ENCODE assay signal across 25 cellular contexts in the genomic region with DNA sequence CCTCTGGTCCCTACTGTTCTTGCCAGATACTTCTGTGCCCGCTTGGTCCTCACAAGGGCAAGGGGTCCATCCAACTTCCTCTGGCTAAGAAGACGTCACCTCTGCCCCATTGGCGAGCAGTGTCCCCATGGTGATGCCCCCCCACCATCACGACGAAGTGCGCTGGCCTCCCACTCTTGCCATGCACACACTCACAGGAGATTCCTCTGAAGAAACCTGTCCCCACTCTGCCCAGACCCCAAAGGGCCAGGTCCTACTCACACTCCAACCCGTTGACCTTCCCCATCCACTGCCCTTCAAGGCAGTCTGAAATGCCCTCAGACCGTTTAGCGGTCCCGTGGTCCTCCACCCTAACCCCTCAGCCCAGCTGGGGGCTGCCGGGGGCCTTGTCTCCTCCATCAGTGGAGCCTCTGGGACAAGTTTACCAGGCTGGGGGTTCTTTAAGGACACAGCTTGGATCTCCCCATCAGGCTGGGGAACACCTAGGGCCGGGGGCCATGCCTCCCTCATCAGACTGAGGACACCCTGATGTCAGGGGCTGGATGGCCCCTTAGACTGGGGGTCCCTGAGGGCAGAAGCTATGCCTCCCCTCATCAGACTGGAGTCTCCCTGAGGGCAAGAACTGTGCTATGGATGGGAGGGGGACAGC. TPM values are rescaled to one million over a fixed set of nuclear protein-coding genes. Genes with fewer than 3 reads are reported as not detected.
"Had no signal": no experiment of that assay in that cellular context is flagged by ENCODE, and none has a peak within 500 bp of the region (broad histone marks: within the 10 kb centered on the region; RNA-seq: fewer than 3 reads in every experiment).

No MANE protein-coding gene starts in this region.

- H3K9me3 ChIP-seq: esophagus squamous epithelium, gastroesophageal sphincter, heart right ventricle, ovary, prostate gland, right atrium auricular region, vagina had no signal

- H3K36me3 Mint-ChIP-seq: activated naive CD4-positive, alpha-beta T cell treated with anti-CD3 and anti-CD28 coated beads, Interleukin-2, amount 50 U/mL, for 72 hours; memory B cell; naive B cell; stimulated activated memory B cell treated with anti-CD40 and anti-IgM and Interleukin-4, amounts not matched to agents 10 μg/mL and 1 μg/mL and 100 μg/mL, for 72 hours; type B pancreatic cell had no signal

- H3K4me3 Mint-ChIP-seq: activated CD4-positive, alpha-beta T cell treated with anti-CD3 and anti-CD28 coated beads, Interleukin-2, amount 10 ng/mL, durations not matched to agents 7 days and 5 days; activated CD8-positive, alpha-beta T cell treated with anti-CD3 and anti-CD28 coated beads, Interleukin-2, amount 10 ng/mL, durations not matched to agents 7 days and 5 days; activated T-helper 17 cell treated with anti-CD3 and anti-CD28 coated beads, Interleukin-2, amount 50 U/mL, for 72 hours; memory B cell; naive B cell; neural crest cell; stimulated activated memory B cell treated with anti-CD40 and anti-IgM and Interleukin-4, amounts not matched to agents 10 μg/mL and 1 μg/mL and 100 μg/mL, for 72 hours; T-helper 2 cell treated with Interferon-gamma antibody and Interleukin-4, amounts not matched to agents 5 μg/mL and 100 μg/mL, for 36 hours; type B pancreatic cell had no signal

- H3K36me3 ChIP-seq: esophagus squamous epithelium, ovary, prostate gland, right atrium auricular region, vagina, WERI-Rb-1 had no signal

- H3K4me1 Mint-ChIP-seq: activated CD4-positive, alpha-beta T cell treated with anti-CD3 and anti-CD28 coated beads, Interleukin-2, amount 10 ng/mL, durations not matched to agents 7 days and 5 days; activated T-helper 17 cell treated with anti-CD3 and anti-CD28 coated beads, Interleukin-2, amount 50 U/mL, for 72 hours; memory B cell had no signal

- H3K4me1 ChIP-seq: prostate gland had no signal

- H3K27ac Mint-ChIP-seq: activated CD4-positive, alpha-beta T cell treated with anti-CD3 and anti-CD28 coated beads, Interleukin-2, amount 10 ng/mL, durations not matched to agents 7 days and 5 days; activated CD8-positive, alpha-beta T cell treated with anti-CD3 and anti-CD28 coated beads, Interleukin-2, amount 10 ng/mL, durations not matched to agents 7 days and 5 days; activated T-helper 17 cell treated with anti-CD3 and anti-CD28 coated beads, Interleukin-2, amount 50 U/mL, for 72 hours; memory B cell; stimulated activated memory B cell treated with anti-CD40 and anti-IgM and Interleukin-4, amounts not matched to agents 10 μg/mL and 1 μg/mL and 100 μg/mL, for 72 hours; T-helper 2 cell treated with Interferon-gamma antibody and Interleukin-4, amounts not matched to agents 5 μg/mL and 100 μg/mL, for 36 hours; type B pancreatic cell had no signal

- H3K9me3 Mint-ChIP-seq: activated CD4-positive, alpha-beta T cell treated with anti-CD3 and anti-CD28 coated beads, Interleukin-2, amount 10 ng/mL, durations not matched to agents 7 days and 5 days; activated naive CD4-positive, alpha-beta T cell treated with anti-CD3 and anti-CD28 coated beads, Interleukin-2, amount 50 U/mL, for 72 hours; activated T-helper 17 cell treated with anti-CD3 and anti-CD28 coated beads, Interleukin-2, amount 50 U/mL, for 72 hours; memory B cell; naive B cell; neural crest cell; stimulated activated memory B cell treated with anti-CD40 and anti-IgM and Interleukin-4, amounts not matched to agents 10 μg/mL and 1 μg/mL and 100 μg/mL, for 72 hours; T-helper 2 cell treated with Interferon-gamma antibody and Interleukin-4, amounts not matched to agents 5 μg/mL and 100 μg/mL, for 36 hours; type B pancreatic cell had no signal

- ATAC-seq: activated CD8-positive, alpha-beta T cell treated with anti-CD3 and anti-CD28 coated beads, Interleukin-2, amount 10 ng/mL, durations not matched to agents 7 days and 5 days; activated naive CD4-positive, alpha-beta T cell treated with anti-CD3 and anti-CD28 coated beads, Interleukin-2, amount 50 U/mL, for 72 hours; activated T-helper 17 cell treated with anti-CD3 and anti-CD28 coated beads, Interleukin-2, amount 50 U/mL, for 72 hours; gastroesophageal sphincter; heart right ventricle; left colon; stimulated activated memory B cell treated with anti-CD40 and anti-IgM and Interleukin-4, amounts not matched to agents 10 μg/mL and 1 μg/mL and 100 μg/mL, for 72 hours had no signal

- H3K27me3 ChIP-seq: gastroesophageal sphincter, ovary, right atrium auricular region, vagina had no signal

- H3K4me3 ChIP-seq: coronary artery, esophagus squamous epithelium, gastroesophageal sphincter, heart right ventricle, ovary, prostate gland, right atrium auricular region, vagina had no signal

- H3K27ac ChIP-seq: esophagus squamous epithelium, gastroesophageal sphincter, ovary, prostate gland, right atrium auricular region, vagina, WERI-Rb-1 had no signal

- DNase-seq: activated CD4-positive, alpha-beta T cell treated with anti-CD3 and anti-CD28 coated beads, Interleukin-2, amount 10 ng/mL, durations not matched to agents 7 days and 5 days; activated CD4-positive, CD25-positive, alpha-beta regulatory T cell treated with anti-CD3 and anti-CD28 coated beads, Interleukin-2, amount 50 U/mL, for 72 hours; activated CD8-positive, alpha-beta T cell treated with anti-CD3 and anti-CD28 coated beads, Interleukin-2, amount 10 ng/mL, durations not matched to agents 7 days and 5 days; activated T-cell treated with anti-CD3 and anti-CD28 coated beads, Interleukin-2, amount 50 U/mL, for 1 hour; cerebellar nuclear complex; esophagus squamous epithelium; heart right ventricle; left colon; naive B cell; ovary; stimulated activated CD4-positive, alpha-beta T cell treated with anti-CD3 and anti-CD28 coated beads, Interleukin-2, amount 100 ng/mL, for 24 hours; WERI-Rb-1 had no signal

RNA-seq across cellular contexts. Expression of a gene that starts 6.5 kb away (rescaled TPM):
- total RNA-seq: activated CD4-positive, alpha-beta T cell treated with anti-CD3 and anti-CD28 coated beads, Interleukin-2, amount 10 ng/mL, durations not matched to agents 7 days and 5 days; activated CD8-positive, alpha-beta T cell treated with anti-CD3 and anti-CD28 coated beads, Interleukin-2, amount 10 ng/mL, durations not matched to agents 7 days and 5 days; activated T-helper 17 cell treated with anti-CD3 and anti-CD28 coated beads, Interleukin-2, amount 50 U/mL, for 72 hours; bronchial epithelial cell had no signal
